Comparison of ENCODE assay signal across 34 cellular contexts in genomic region chr9:16252631-16253030, GRCh38.
DNase-seq lines count a peak whose midpoint lies in the region; ATAC-seq, FAIRE-seq and TF ChIP-seq lines count a peak whose summit lies in the region.
"Had no signal": no experiment of that assay in that cellular context is flagged by ENCODE, and none has a peak within 500 bp of the region (broad histone marks: within the 10 kb centered on the region; RNA-seq: fewer than 3 reads in every experiment).

No MANE protein-coding gene starts in this region.

- no peak for FAIRE-seq in H1 (lab: Jason Lieb, UNC)
- FAIRE-seq: endothelial cell of umbilical vein had no signal

- H3K9ac ChIP-seq in H1 (replicated peaks in 1 of 4; ENCODE audit: extremely low read depth in 1 of 4, low read depth in 3 of 4, low read length in 3 of 4): no peak overlapping the region
- H3K9ac ChIP-seq: GM23248 had no signal

- TF ChIP-seq CTCF in HFFc6 (IDR thresholded peaks at IDR 0.05): no peak
- no peak for TF ChIP-seq CTCF in H1 (IDR thresholded peaks at IDR 0.05; ENCODE audit: control extremely low read depth in 1 of 3, insufficient read depth in 1 of 3, low read depth in 1 of 3, low read length in 3 of 3)
- no peak for TF ChIP-seq CTCF in nephron (IDR thresholded peaks at IDR 0.05; ENCODE audit: unreplicated experiment in 3 of 3)

- H3K4me1 ChIP-seq in H1 (replicated peaks in 1 of 4; ENCODE audit: control insufficient read depth in 3 of 4, insufficient read depth in 4 of 4, low read length in 3 of 4): peaks cover 0 to 6% (median 4%) of the 10 kb centered on the region in 4 experiments; a peak in 5 of 7 replicates
- H3K4me1 ChIP-seq: gastroesophageal sphincter, SJSA1 had no signal

- no peak for TF ChIP-seq POLR2A in H1 (IDR thresholded peaks at IDR 0.05; ENCODE audit: control extremely low read depth in 1 of 2, low read depth in 2 of 2, low read length in 2 of 2)

- no peaks in the 10 kb centered on the region for H4K20me1 ChIP-seq in H1 (replicated peaks in 1 of 2; ENCODE audit: control insufficient read depth in 1 of 2, insufficient read depth in 2 of 2, low read length in 2 of 2)

- H2AK5ac ChIP-seq in H1 (ENCODE audit: low read depth, low read length): no peak overlapping the region

- H2BK120ac ChIP-seq in H1 (replicated peaks; ENCODE audit: low read depth, low read length): no peak overlapping the region

- H3K79me1 ChIP-seq in H1 (ENCODE audit: low read depth, low read length): no peaks in the 10 kb centered on the region

- H3K36me3 Mint-ChIP-seq in HFFc6 (ENCODE audit: low read depth) (no peaks in the 10 kb centered on the region), nephron (ENCODE audit: low read depth) (no peaks in the 10 kb centered on the region)
- H3K36me3 Mint-ChIP-seq: activated naive CD4-positive, alpha-beta T cell treated with anti-CD3 and anti-CD28 coated beads, Interleukin-2, amount 50 U/mL, for 24 hours; naive thymus-derived CD4-positive, alpha-beta T cell; stimulated activated memory B cell treated with anti-CD40 and anti-IgM and Interleukin-4, amounts not matched to agents 10 μg/mL and 1 μg/mL and 100 μg/mL, for 72 hours had no signal

- H3K4me3 ChIP-seq in H1 (ENCODE audit: extremely low read depth in 1 of 4, insufficient read depth in 2 of 4, low read depth in 3 of 4, low read length in 4 of 4): no peak overlapping the region
- H3K4me3 ChIP-seq: gastroesophageal sphincter, GM23248, SJSA1 had no signal

- TF ChIP-seq EP300 in H1 (IDR thresholded peaks at IDR 0.05; ENCODE audit: borderline replicate concordance in 1 of 2, low read depth in 2 of 2, low read length in 2 of 2): no peak

- no peak overlapping the region; the same call in 1 of the 2 replicates for H3K27ac Mint-ChIP-seq in HFFc6
- H3K27ac Mint-ChIP-seq in nephron: peak overlapping the region; percentile 93 to 97 (median 95)
- H3K27ac Mint-ChIP-seq: activated naive CD4-positive, alpha-beta T cell treated with anti-CD3 and anti-CD28 coated beads, Interleukin-2, amount 50 U/mL, for 24 hours; naive thymus-derived CD4-positive, alpha-beta T cell; stimulated activated memory B cell treated with anti-CD40 and anti-IgM and Interleukin-4, amounts not matched to agents 10 μg/mL and 1 μg/mL and 100 μg/mL, for 72 hours had no signal

- H2AFZ ChIP-seq in H1 (ENCODE audit: low read length): no peak overlapping the region
- H2AFZ ChIP-seq: GM23248 had no signal

- H3K4ac ChIP-seq in H1 (replicated peaks; ENCODE audit: insufficient read length, low read depth, low read length): no peak overlapping the region

- no peak overlapping the region for H3K14ac ChIP-seq in H1 (ENCODE audit: insufficient read length)

- H3K9me3 Mint-ChIP-seq in HFFc6: no peaks in the 10 kb centered on the region
- no peaks in the 10 kb centered on the region for H3K9me3 Mint-ChIP-seq in nephron

- H3K27me3 ChIP-seq in H1 (replicated peaks in 1 of 4; ENCODE audit: control insufficient read depth in 3 of 4, extremely low read depth in 1 of 4, insufficient read depth in 3 of 4, low read length in 3 of 4): no peaks in the 10 kb centered on the region
- H3K27me3 ChIP-seq: brain microvascular endothelial cell, gastroesophageal sphincter, SJSA1 had no signal

- CTCF ChIA-PET in H1 (lab: Charles Lee; ENCODE audit: partially characterized antibody): interaction anchor here (1.7 to 7.9 kb wide), 2 partner anchors 13 to 18 kb away, joined by 6 to 76 read pairs; no protein-coding TSS in a partner anchor

- no peak for TF ChIP-seq RAD21 in H1 (IDR thresholded peaks at IDR 0.05 in 1 of 2, conservative IDR thresholded peaks at IDR 0.05 in 1 of 2; ENCODE audit: low read depth in 2 of 2, low read length in 2 of 2)

- H4K8ac ChIP-seq in H1 (ENCODE audit: extremely low read depth, insufficient read depth, low read length): no peak overlapping the region

- no peak overlapping the region for H3K18ac ChIP-seq in H1 (ENCODE audit: extremely low read depth, low read length)

- H3K4me2 ChIP-seq in H1 (ENCODE audit: insufficient read depth in 1 of 2, low read depth in 2 of 2, low read length in 2 of 2): no peak overlapping the region

- POLR2A ChIA-PET in H1 (lab: Charles Lee; ENCODE audit: partially characterized antibody): no interaction called here

- WGBS in H1 (ENCODE audit: extremely low coverage in 1 of 2, insufficient coverage in 1 of 2, insufficient read length in 1 of 2, insufficient replicate concordance in 2 of 2, low coverage in 1 of 2, low lambda C conversion rate in 2 of 2, missing lambda C conversion rate in 1 of 2), 2 experiments: 49% methylated on average over 4 of the region's 4 CpGs; no CpG with 5 or more reads in 1 of the 2 experiments

- H3K27me3 Mint-ChIP-seq in HFFc6 (ENCODE audit: insufficient read depth): no peaks in the 10 kb centered on the region; the same call in 1 of the 2 replicates
- H3K27me3 Mint-ChIP-seq in nephron (ENCODE audit: low read depth): no peaks in the 10 kb centered on the region
- H3K27me3 Mint-ChIP-seq: activated naive CD4-positive, alpha-beta T cell treated with anti-CD3 and anti-CD28 coated beads, Interleukin-2, amount 50 U/mL, for 24 hours; stimulated activated memory B cell treated with anti-CD40 and anti-IgM and Interleukin-4, amounts not matched to agents 10 μg/mL and 1 μg/mL and 100 μg/mL, for 72 hours had no signal

- H3K4me3 Mint-ChIP-seq in HFFc6 (no peak overlapping the region), nephron (no peak overlapping the region)
- H3K4me3 Mint-ChIP-seq: activated naive CD4-positive, alpha-beta T cell treated with anti-CD3 and anti-CD28 coated beads, Interleukin-2, amount 50 U/mL, for 24 hours; naive thymus-derived CD4-positive, alpha-beta T cell; stimulated activated memory B cell treated with anti-CD40 and anti-IgM and Interleukin-4, amounts not matched to agents 10 μg/mL and 1 μg/mL and 100 μg/mL, for 72 hours had no signal

- no peaks in the 10 kb centered on the region for H3K79me2 ChIP-seq in H1 (ENCODE audit: control insufficient read depth in 1 of 2, insufficient read depth in 2 of 2, low read length in 2 of 2)

- no peak overlapping the region for H4K5ac ChIP-seq in H1 (ENCODE audit: insufficient read length, low read depth, low read length)

- DNase-seq in A172 (ENCODE audit: low spot score): peak; percentile 17
- DNase-seq in HFFc6: peak; percentile 22
- DNase-seq in H1 (ENCODE audit: low read depth in 1 of 2, low spot score in 2 of 2): no peak
- no peak for DNase-seq in NCI-H82 treated with DMSO at 0.1 percent for 48 hours (lab: John Stamatoyannopoulos, UW; ENCODE audit: unreplicated experiment)
- DNase-seq in HCEC 1CT: no peak
- DNase-seq: 8988T; activated CD4-positive, alpha-beta T cell treated with anti-CD3 and anti-CD28 coated beads for 48 hours; activated CD8-positive, alpha-beta memory T cell treated with anti-CD3 and anti-CD28 coated beads for 24 hours; activated T-cell treated with anti-CD3 and anti-CD28 coated beads for 4 hours; amniotic stem cell; brain microvascular endothelial cell; DMS79; GF-D8; GM23248; Karpas-422; left cardiac atrium; naive thymus-derived CD4-positive, alpha-beta T cell; NCI-H1417 treated with DMSO at 0.1 percent for 48 hours; NCI-H2081 treated with DMSO at 0.1 percent for 48 hours; NCI-H446 treated with DMSO at 0.1 percent for 48 hours; NCI-H82; occipital lobe; RPMI8226; T1000; trophoblast cell had no signal

- H3K27ac ChIP-seq in H1 (ENCODE audit: low read depth, low read length): no peak overlapping the region
- H3K27ac ChIP-seq: brain microvascular endothelial cell, gastroesophageal sphincter, GM23248, SJSA1, VCaP had no signal

- no peak overlapping the region for H2BK5ac ChIP-seq in H1 (ENCODE audit: low read depth, low read length)

- H3K4me1 Mint-ChIP-seq in HFFc6 (ENCODE audit: low read depth) (peaks cover 28% of the 10 kb centered on the region), nephron (peaks cover 56% of the 10 kb centered on the region)
- H3K4me1 Mint-ChIP-seq: activated naive CD4-positive, alpha-beta T cell treated with anti-CD3 and anti-CD28 coated beads, Interleukin-2, amount 50 U/mL, for 24 hours; naive thymus-derived CD4-positive, alpha-beta T cell; stimulated activated memory B cell treated with anti-CD40 and anti-IgM and Interleukin-4, amounts not matched to agents 10 μg/mL and 1 μg/mL and 100 μg/mL, for 72 hours had no signal

- no peak for ATAC-seq in activated CD4-positive, CD25-positive, alpha-beta regulatory T cell treated with anti-CD3 and anti-CD28 coated beads, Interleukin-2, amount 50 U/mL, for 24 hours
- no peak for ATAC-seq in HG02642 (IDR thresholded peaks at IDR 0.05; ENCODE audit: poor library complexity, unreplicated experiment)
- ATAC-seq: gastroesophageal sphincter; naive thymus-derived CD4-positive, alpha-beta T cell; stimulated activated memory B cell treated with anti-CD40 and anti-IgM and Interleukin-4, amounts not matched to agents 10 μg/mL and 1 μg/mL and 100 μg/mL, for 72 hours had no signal

- H3K23me2 ChIP-seq in H1 (ENCODE audit: low read depth, low read length): no peaks in the 10 kb centered on the region; the same call in 1 of the 2 replicates

- H2BK12ac ChIP-seq in H1 (ENCODE audit: low read depth, low read length): no peak overlapping the region

- H3K36me3 ChIP-seq in H1 (ENCODE audit: control insufficient read depth in 2 of 4, insufficient read depth in 4 of 4, low read length in 3 of 4): no peaks in the 10 kb centered on the region
- H3K36me3 ChIP-seq: brain microvascular endothelial cell, gastroesophageal sphincter, SJSA1 had no signal

- H2BK20ac ChIP-seq in H1 (ENCODE audit: low read length): no peak overlapping the region

- H2BK15ac ChIP-seq in H1 (ENCODE audit: low read length): no peak overlapping the region

- no peak overlapping the region for H4K91ac ChIP-seq in H1 (replicated peaks; ENCODE audit: insufficient read length, low read length)

- H3K56ac ChIP-seq in H1 (replicated peaks; ENCODE audit: insufficient read length, low read depth, low read length): no peak overlapping the region

- H3K23ac ChIP-seq in H1 (ENCODE audit: insufficient read length): no peak overlapping the region

- no peaks in the 10 kb centered on the region; a peak in 1 of 4 replicates for H3K9me3 ChIP-seq in H1 (ENCODE audit: insufficient read depth in 2 of 2, low read depth in 1 of 2, low read length in 1 of 2)
- H3K9me3 ChIP-seq: gastroesophageal sphincter, SJSA1 had no signal

TF ChIP-seq in H1, 55 proteins besides CTCF, POLR2A, EP300 and RAD21:
- TF ChIP-seq TEAD4 (IDR thresholded peaks at IDR 0.05; ENCODE audit: low read depth, low read length) (peak; percentile 48; the same call in 1 of the 2 replicates), YY1 (IDR thresholded peaks at IDR 0.05; ENCODE audit: low read depth, low read length) (no peak), MAFK (IDR thresholded peaks at IDR 0.05; ENCODE audit: low read depth, low read length) (peak; percentile 31; the same call in 1 of the 2 replicates)

Comparison
In these comparisons a context has a peak if more than half of its experiments do, and no peak if none do; other contexts are left out.
1. DNase-seq: peak in A172 (single experiment) and HFFc6 (single experiment); none in H1 (0 of 2), NCI-H82 treated with DMSO at 0.1 percent for 48 hours (single experiment) and HCEC 1CT (single experiment).